23 cellular contexts compared by ENCODE assay signal in the genomic region with DNA sequence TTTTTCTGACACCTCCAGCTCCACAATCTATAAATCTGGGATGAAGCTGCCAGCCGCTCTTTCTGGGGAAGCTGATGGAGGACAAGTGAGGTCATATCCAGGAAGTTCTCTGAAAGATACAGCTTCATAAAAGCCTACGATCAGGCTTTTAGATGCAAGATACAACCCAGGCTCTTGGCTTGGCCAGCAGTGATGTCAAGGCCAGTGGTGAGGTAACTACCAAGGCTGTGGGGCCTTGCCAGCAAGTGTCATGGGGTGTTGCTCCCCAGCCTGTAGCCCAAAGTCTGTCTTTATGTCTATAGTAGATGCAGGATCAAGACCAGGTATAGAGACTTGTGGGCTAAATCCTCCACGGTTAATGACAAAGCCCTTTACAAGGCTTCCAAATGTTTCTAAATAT.
DNase-seq lines count a peak whose midpoint lies in the region; ATAC-seq and TF ChIP-seq lines count a peak whose summit lies in the region.
"Had no signal": no experiment of that assay in that cellular context is flagged by ENCODE, and none has a peak within 500 bp of the region (broad histone marks: within the 10 kb centered on the region; RNA-seq: fewer than 3 reads in every experiment).

No MANE protein-coding gene starts in this region.

- H3K36me3 ChIP-seq in trophoblast cell (ENCODE audit: control insufficient read depth in 1 of 2, insufficient read depth in 2 of 2, low read length in 2 of 2) (no peaks in the 10 kb centered on the region), sigmoid colon (no peaks in the 10 kb centered on the region)
- H3K36me3 ChIP-seq: BE2C, BLaER1 had no signal

- H2BK120ac ChIP-seq in trophoblast cell (ENCODE audit: insufficient read depth, low read length, poor library complexity) = no peak overlapping the region

- H4K8ac ChIP-seq in trophoblast cell (ENCODE audit: low read depth, low read length) = no peak overlapping the region

- no peak overlapping the region for H3K23ac ChIP-seq in trophoblast cell (ENCODE audit: low read length)

- no peak for TF ChIP-seq EP300 in sigmoid colon (IDR thresholded peaks at IDR 0.05)

- WGBS in trophoblast cell (ENCODE audit: extremely low coverage, insufficient coverage, insufficient read length) = no CpG with 5 or more reads among the region's 3 CpGs
- 72 to 80% methylated on average over 3 of the region's 3 CpGs for WGBS in sigmoid colon, 2 donors

- TF ChIP-seq POLR2A in sigmoid colon (IDR thresholded peaks at IDR 0.05) = no peak

- H4K12ac ChIP-seq in trophoblast cell (ENCODE audit: low read depth, low read length) = no peak overlapping the region

- H3K27me3 ChIP-seq in trophoblast cell (ENCODE audit: insufficient read depth, low read length) (no peaks in the 10 kb centered on the region), sigmoid colon (no peaks in the 10 kb centered on the region)
- H3K27me3 ChIP-seq: BE2C, BLaER1 had no signal

- H3K4me1 ChIP-seq in trophoblast cell (ENCODE audit: control insufficient read depth in 1 of 2, insufficient read depth in 2 of 2, low read length in 2 of 2) = peaks cover 15 to 16% of the 10 kb centered on the region in 2 experiments
- H3K4me1 ChIP-seq in sigmoid colon = no peaks in the 10 kb centered on the region
- H3K4me1 ChIP-seq: BE2C had no signal

- peaks cover 2% of the 10 kb centered on the region for H3K79me2 ChIP-seq in trophoblast cell (ENCODE audit: control insufficient read depth, insufficient read depth, low read length, poor library complexity)

- TF ChIP-seq CTCF in sigmoid colon (IDR thresholded peaks at IDR 0.05) = no peak

- no peak overlapping the region for H2BK5ac ChIP-seq in trophoblast cell (ENCODE audit: low read depth, low read length, poor library complexity)

- H3K4me3 ChIP-seq in trophoblast cell (ENCODE audit: low read depth, low read length) (no peak overlapping the region), sigmoid colon (no peak overlapping the region)
- H3K4me3 ChIP-seq: BLaER1, GM12878 had no signal

- no peak overlapping the region for H3K4ac ChIP-seq in trophoblast cell (ENCODE audit: low read depth, low read length)

- H2BK12ac ChIP-seq in trophoblast cell (ENCODE audit: low read length) = peak overlapping the region; percentile 55

- ATAC-seq in Right ventricle myocardium superior (ENCODE audit: poor library complexity) = peak; percentile 52
- ATAC-seq: GM12878 had no signal

- H2AK5ac ChIP-seq in trophoblast cell (ENCODE audit: low read length) = no peak overlapping the region

- peaks cover 29% of the 10 kb centered on the region for H3K79me1 ChIP-seq in trophoblast cell (ENCODE audit: low read length)

- H3K9ac ChIP-seq in trophoblast cell (ENCODE audit: low read length) = no peak overlapping the region
- H3K9ac ChIP-seq: BLaER1 had no signal

- intact Hi-C loops in Right ventricle myocardium superior (cut with DNase I) = no loop called here
- intact Hi-C loops in cardiac septum (cut with DNase I) = no loop called here
- intact Hi-C loops in sigmoid colon (cut with DNase I) = no loop called here

- peaks cover 1% of the 10 kb centered on the region for H3K9me3 ChIP-seq in trophoblast cell (ENCODE audit: insufficient read depth, low read depth, low read length)
- no peaks in the 10 kb centered on the region for H3K9me3 ChIP-seq in sigmoid colon
- H3K9me3 ChIP-seq: BE2C, BLaER1 had no signal

- H3K14ac ChIP-seq in trophoblast cell (ENCODE audit: low read length) = no peak overlapping the region

- no peak overlapping the region for H3K18ac ChIP-seq in trophoblast cell (ENCODE audit: low read length)

- DNase-seq in Right ventricle myocardium superior (no peak), cardiac septum (ENCODE audit: low spot score) (no peak), trophoblast cell (no peak), sigmoid colon (peak; percentile 81), HT-29 (ENCODE audit: low spot score) (no peak)
- no peak for DNase-seq in activated effector memory CD4-positive, alpha-beta T cell treated with Interleukin-2 at 50 U/mL for 16 hours
- DNase-seq: 8988T; ACHN; BE2C; C1 segment of cervical spinal cord; CD4-positive, alpha-beta memory T cell; CD4-positive, CD25-positive, alpha-beta regulatory T cell; CD8-positive, alpha-beta memory T cell; COR-L47; DMS 273 treated with DMSO at 0.1 percent for 48 hours; DMS153; DMS53; DMS79; DND-41; EL; GDM1 had no signal

- no peak overlapping the region for H3K4me2 ChIP-seq in trophoblast cell (ENCODE audit: low read length)
- H3K4me2 ChIP-seq: BLaER1 had no signal

- no peak overlapping the region for H3K27ac ChIP-seq in trophoblast cell (ENCODE audit: low read depth, low read length)
- no peak overlapping the region for H3K27ac ChIP-seq in sigmoid colon
- H3K27ac ChIP-seq: BLaER1 had no signal

- no peak overlapping the region for H4K91ac ChIP-seq in trophoblast cell (ENCODE audit: low read depth, low read length)

- H2AFZ ChIP-seq in trophoblast cell (ENCODE audit: insufficient read depth, low read length, poor library complexity) = no peak overlapping the region
